ENCODE assay signal across 5 cellular contexts in the genomic region with DNA sequence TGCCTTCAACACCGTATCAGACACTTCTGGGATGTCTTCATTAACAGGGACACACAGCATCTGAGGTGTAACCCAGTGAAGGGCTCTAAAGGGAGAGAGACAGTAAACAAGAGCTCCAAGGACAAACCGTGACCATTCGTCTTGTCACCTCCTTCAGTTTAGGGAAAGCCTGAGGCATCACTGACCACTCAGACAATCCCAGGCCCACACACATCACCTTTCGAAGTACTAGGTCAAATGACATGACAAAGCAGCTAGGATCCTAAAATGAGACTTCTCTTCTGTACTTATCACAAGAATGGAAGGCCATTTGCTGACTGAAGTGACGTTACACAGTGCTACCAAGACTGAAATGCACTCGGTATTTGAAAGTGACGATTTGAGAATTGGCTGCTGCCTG.
"Had no signal": no experiment of that assay in that cellular context is flagged by ENCODE, and none has a peak within 500 bp of the region (broad histone marks: within the 10 kb centered on the region; RNA-seq: fewer than 3 reads in every experiment).

No MANE protein-coding gene starts in this region.

- H3K4me1 Mint-ChIP-seq: GM23338, IgD-negative memory B cell had no signal

- H3K4me3 Mint-ChIP-seq: GM23338, IgD-negative memory B cell had no signal

- H3K4me2 ChIP-seq: GM23338 had no signal

- ATAC-seq: GM23338, HCT116 had no signal

- H3K36me3 ChIP-seq: HAP-1 had no signal

- H3K4me1 ChIP-seq: HAP-1 had no signal

- H3K4me3 ChIP-seq: GM23338, HAP-1 had no signal

- H3K9me3 Mint-ChIP-seq: GM23338, IgD-negative memory B cell had no signal

- H3K27ac Mint-ChIP-seq: GM23338 had no signal

- H3K27me3 Mint-ChIP-seq: IgD-negative memory B cell had no signal

- DNase-seq: KBM-7 had no signal

- H3K9me3 ChIP-seq: HAP-1 had no signal

- H2AFZ ChIP-seq: GM23338 had no signal
